ENCODE assay signal across 2 cellular contexts in the genomic region with DNA sequence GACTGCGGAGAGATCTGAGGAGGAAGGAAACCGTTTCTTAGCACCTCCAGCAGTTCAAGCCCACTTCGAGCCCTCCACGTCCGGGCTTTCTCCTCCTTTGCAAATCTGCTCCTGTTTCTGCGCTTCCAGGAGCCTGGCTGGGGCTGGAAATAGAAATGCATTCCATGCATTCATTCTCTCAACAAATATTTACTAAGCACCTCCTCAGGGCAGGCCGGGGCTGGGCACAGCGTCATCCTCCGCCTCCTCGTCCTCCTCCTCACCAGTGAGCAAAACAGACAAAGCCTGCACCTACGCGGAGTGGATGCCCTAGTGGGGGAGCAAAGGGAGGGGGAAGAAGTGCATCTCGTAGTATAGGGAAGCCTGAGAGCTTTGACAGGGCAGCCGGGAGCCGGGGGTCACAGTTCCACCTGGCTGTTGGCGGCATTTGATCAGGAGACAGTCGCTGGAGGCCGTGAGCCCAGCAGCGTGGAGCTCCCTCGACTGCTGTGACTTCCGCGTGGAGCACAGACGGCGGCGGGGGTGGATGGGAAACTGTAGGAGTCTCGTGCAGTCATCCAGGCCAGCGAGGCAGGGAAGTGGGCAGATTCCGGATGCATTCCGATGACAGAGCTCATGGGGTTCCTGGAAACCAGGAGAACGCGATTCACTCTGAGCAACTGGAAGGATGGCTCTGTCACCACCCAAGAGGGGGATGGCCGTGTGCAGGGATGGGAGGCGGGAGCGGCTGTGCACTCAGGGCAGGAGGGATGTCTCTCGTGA.
TF ChIP-seq lines count a peak whose summit lies in the region.

No MANE protein-coding gene starts in this region.

TF ChIP-seq in HEK293, 187 proteins besides CTCF, POLR2A, EP300 and RAD21 (continued from another document and continues in another):
- TF ChIP-seq ZBTB8A (tag by site-specific recombination; IDR thresholded peaks at IDR 0.05): no peak
- TF ChIP-seq ZFP41 (tag by site-specific recombination; IDR thresholded peaks at IDR 0.05; ENCODE audit: borderline replicate concordance): no peak
- TF ChIP-seq ZNF354C (tag by site-specific recombination; IDR thresholded peaks at IDR 0.05; ENCODE audit: borderline replicate concordance, low read depth): no peak
- peak; percentile 27 for TF ChIP-seq ZIC2 (tag by site-specific recombination; IDR thresholded peaks at IDR 0.05)
- TF ChIP-seq ZNF202 (tag by site-specific recombination; IDR thresholded peaks at IDR 0.05; ENCODE audit: borderline replicate concordance): no peak
- TF ChIP-seq ZNF391 (tag by site-specific recombination; IDR thresholded peaks at IDR 0.05; ENCODE audit: borderline replicate concordance, low read depth): no peak
- TF ChIP-seq, protein P1, sequence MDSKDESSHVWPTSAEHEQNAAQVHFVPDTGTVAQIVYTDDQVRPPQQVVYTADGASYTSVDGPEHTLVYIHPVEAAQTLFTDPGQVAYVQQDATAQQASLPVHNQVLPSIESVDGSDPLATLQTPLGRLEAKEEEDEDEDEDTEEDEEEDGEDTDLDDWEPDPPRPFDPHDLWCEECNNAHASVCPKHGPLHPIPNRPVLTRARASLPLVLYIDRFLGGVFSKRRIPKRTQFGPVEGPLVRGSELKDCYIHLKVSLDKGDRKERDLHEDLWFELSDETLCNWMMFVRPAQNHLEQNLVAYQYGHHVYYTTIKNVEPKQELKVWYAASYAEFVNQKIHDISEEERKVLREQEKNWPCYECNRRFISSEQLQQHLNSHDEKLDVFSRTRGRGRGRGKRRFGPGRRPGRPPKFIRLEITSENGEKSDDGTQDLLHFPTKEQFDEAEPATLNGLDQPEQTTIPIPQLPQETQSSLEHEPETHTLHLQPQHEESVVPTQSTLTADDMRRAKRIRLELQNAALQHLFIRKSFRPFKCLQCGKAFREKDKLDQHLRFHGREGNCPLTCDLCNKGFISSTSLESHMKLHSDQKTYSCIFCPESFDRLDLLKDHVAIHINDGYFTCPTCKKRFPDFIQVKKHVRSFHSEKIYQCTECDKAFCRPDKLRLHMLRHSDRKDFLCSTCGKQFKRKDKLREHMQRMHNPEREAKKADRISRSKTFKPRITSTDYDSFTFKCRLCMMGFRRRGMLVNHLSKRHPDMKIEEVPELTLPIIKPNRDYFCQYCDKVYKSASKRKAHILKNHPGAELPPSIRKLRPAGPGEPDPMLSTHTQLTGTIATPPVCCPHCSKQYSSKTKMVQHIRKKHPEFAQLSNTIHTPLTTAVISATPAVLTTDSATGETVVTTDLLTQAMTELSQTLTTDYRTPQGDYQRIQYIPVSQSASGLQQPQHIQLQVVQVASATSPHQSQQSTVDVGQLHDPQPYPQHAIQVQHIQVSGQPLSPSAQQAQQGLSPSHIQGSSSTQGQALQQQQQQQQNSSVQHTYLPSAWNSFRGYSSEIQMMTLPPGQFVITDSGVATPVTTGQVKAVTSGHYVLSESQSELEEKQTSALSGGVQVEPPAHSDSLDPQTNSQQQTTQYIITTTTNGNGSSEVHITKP (tag by site-specific recombination; IDR thresholded peaks at IDR 0.05): no peak
- peak; percentile 98 for TF ChIP-seq ZFHX2 (tag by site-specific recombination; conservative IDR thresholded peaks at IDR 0.05)
- TF ChIP-seq, protein P2, sequence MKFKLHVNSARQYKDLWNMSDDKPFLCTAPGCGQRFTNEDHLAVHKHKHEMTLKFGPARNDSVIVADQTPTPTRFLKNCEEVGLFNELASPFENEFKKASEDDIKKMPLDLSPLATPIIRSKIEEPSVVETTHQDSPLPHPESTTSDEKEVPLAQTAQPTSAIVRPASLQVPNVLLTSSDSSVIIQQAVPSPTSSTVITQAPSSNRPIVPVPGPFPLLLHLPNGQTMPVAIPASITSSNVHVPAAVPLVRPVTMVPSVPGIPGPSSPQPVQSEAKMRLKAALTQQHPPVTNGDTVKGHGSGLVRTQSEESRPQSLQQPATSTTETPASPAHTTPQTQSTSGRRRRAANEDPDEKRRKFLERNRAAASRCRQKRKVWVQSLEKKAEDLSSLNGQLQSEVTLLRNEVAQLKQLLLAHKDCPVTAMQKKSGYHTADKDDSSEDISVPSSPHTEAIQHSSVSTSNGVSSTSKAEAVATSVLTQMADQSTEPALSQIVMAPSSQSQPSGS (tag by site-specific recombination; IDR thresholded peaks at IDR 0.05; ENCODE audit: low read depth): no peak
- no peak for TF ChIP-seq ZEB2 (tag by site-specific recombination; IDR thresholded peaks at IDR 0.05)
- TF ChIP-seq, protein P3, sequence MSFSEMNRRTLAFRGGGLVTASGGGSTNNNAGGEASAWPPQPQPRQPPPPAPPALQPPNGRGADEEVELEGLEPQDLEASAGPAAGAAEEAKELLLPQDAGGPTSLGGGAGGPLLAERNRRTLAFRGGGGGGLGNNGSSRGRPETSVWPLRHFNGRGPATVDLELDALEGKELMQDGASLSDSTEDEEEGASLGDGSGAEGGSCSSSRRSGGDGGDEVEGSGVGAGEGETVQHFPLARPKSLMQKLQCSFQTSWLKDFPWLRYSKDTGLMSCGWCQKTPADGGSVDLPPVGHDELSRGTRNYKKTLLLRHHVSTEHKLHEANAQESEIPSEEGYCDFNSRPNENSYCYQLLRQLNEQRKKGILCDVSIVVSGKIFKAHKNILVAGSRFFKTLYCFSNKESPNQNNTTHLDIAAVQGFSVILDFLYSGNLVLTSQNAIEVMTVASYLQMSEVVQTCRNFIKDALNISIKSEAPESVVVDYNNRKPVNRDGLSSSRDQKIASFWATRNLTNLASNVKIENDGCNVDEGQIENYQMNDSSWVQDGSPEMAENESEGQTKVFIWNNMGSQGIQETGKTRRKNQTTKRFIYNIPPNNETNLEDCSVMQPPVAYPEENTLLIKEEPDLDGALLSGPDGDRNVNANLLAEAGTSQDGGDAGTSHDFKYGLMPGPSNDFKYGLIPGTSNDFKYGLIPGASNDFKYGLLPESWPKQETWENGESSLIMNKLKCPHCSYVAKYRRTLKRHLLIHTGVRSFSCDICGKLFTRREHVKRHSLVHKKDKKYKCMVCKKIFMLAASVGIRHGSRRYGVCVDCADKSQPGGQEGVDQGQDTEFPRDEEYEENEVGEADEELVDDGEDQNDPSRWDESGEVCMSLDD (tag by site-specific recombination; IDR thresholded peaks at IDR 0.05): no peak
- TF ChIP-seq, protein P4, sequence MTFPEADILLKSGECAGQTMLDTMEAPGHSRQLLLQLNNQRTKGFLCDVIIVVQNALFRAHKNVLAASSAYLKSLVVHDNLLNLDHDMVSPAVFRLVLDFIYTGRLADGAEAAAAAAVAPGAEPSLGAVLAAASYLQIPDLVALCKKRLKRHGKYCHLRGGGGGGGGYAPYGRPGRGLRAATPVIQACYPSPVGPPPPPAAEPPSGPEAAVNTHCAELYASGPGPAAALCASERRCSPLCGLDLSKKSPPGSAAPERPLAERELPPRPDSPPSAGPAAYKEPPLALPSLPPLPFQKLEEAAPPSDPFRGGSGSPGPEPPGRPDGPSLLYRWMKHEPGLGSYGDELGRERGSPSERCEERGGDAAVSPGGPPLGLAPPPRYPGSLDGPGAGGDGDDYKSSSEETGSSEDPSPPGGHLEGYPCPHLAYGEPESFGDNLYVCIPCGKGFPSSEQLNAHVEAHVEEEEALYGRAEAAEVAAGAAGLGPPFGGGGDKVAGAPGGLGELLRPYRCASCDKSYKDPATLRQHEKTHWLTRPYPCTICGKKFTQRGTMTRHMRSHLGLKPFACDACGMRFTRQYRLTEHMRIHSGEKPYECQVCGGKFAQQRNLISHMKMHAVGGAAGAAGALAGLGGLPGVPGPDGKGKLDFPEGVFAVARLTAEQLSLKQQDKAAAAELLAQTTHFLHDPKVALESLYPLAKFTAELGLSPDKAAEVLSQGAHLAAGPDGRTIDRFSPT (tag by site-specific recombination; IDR thresholded peaks at IDR 0.05): no peak

TF ChIP-seq in WTC11, 78 proteins besides CTCF, POLR2A, EP300 and RAD21 (continued from another document):
- TF ChIP-seq, protein P5, sequence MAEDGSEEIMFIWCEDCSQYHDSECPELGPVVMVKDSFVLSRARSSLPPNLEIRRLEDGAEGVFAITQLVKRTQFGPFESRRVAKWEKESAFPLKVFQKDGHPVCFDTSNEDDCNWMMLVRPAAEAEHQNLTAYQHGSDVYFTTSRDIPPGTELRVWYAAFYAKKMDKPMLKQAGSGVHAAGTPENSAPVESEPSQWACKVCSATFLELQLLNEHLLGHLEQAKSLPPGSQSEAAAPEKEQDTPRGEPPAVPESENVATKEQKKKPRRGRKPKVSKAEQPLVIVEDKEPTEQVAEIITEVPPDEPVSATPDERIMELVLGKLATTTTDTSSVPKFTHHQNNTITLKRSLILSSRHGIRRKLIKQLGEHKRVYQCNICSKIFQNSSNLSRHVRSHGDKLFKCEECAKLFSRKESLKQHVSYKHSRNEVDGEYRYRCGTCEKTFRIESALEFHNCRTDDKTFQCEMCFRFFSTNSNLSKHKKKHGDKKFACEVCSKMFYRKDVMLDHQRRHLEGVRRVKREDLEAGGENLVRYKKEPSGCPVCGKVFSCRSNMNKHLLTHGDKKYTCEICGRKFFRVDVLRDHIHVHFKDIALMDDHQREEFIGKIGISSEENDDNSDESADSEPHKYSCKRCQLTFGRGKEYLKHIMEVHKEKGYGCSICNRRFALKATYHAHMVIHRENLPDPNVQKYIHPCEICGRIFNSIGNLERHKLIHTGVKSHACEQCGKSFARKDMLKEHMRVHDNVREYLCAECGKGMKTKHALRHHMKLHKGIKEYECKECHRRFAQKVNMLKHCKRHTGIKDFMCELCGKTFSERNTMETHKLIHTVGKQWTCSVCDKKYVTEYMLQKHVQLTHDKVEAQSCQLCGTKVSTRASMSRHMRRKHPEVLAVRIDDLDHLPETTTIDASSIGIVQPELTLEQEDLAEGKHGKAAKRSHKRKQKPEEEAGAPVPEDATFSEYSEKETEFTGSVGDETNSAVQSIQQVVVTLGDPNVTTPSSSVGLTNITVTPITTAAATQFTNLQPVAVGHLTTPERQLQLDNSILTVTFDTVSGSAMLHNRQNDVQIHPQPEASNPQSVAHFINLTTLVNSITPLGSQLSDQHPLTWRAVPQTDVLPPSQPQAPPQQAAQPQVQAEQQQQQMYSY (CRISPR knock-in tag; IDR thresholded peaks at IDR 0.05): peak; percentile 52
- TF ChIP-seq CREB1 (CRISPR knock-in tag; IDR thresholded peaks at IDR 0.05): no peak
- TF ChIP-seq GABPB1 (CRISPR knock-in tag; IDR thresholded peaks at IDR 0.05): peak; percentile 31; the same call in 1 of the 2 replicates
